ENCODE assay signal across 13 cellular contexts in genomic region chrX:65745992-65746391, GRCh38.
DNase-seq lines count a peak whose midpoint lies in the region; ATAC-seq and TF ChIP-seq lines count a peak whose summit lies in the region.
"Had no signal": no experiment of that assay in that cellular context is flagged by ENCODE, and none has a peak within 500 bp of the region (broad histone marks: within the 10 kb centered on the region; RNA-seq: fewer than 3 reads in every experiment).

No MANE protein-coding gene starts in this region.

- H3K9me3 Mint-ChIP-seq in activated CD8-positive, alpha-beta T cell treated with anti-CD3 and anti-CD28 coated beads, Interleukin-2, amount 10 ng/mL, durations not matched to agents 7 days and 5 days (ENCODE audit: insufficient read depth) = no peaks in the 10 kb centered on the region
- peaks cover 2% of the 10 kb centered on the region for H3K9me3 Mint-ChIP-seq in memory B cell

- no peak for TF ChIP-seq EP300 in Ishikawa (IDR thresholded peaks at IDR 0.05; ENCODE audit: borderline replicate concordance)

- peak; percentile 28 for TF ChIP-seq RAD21 in Ishikawa (IDR thresholded peaks at IDR 0.05; ENCODE audit: low read depth)

- H3K4me3 Mint-ChIP-seq in activated CD8-positive, alpha-beta T cell treated with anti-CD3 and anti-CD28 coated beads, Interleukin-2, amount 10 ng/mL, durations not matched to agents 7 days and 5 days = no peak overlapping the region
- H3K4me3 Mint-ChIP-seq in memory B cell = no peak overlapping the region

- CTCF ChIA-PET in activated CD8-positive, alpha-beta T cell treated with anti-CD3 and anti-CD28 coated beads, Interleukin-2, amount 10 ng/mL, durations not matched to agents 7 days and 5 days (lab: Charles Lee) = interaction anchor here (1.5 kb wide), 1 partner anchor 364 kb away, joined by 3 read pairs; no protein-coding TSS in a partner anchor

- H3K27ac Mint-ChIP-seq in activated CD8-positive, alpha-beta T cell treated with anti-CD3 and anti-CD28 coated beads, Interleukin-2, amount 10 ng/mL, durations not matched to agents 7 days and 5 days = peak overlapping the region; percentile 26
- peak overlapping the region; percentile 73 for H3K27ac Mint-ChIP-seq in memory B cell

- peak; percentile 15 for DNase-seq in ELR (ENCODE audit: low read depth)
- no peak for DNase-seq in activated CD8-positive, alpha-beta T cell treated with anti-CD3 and anti-CD28 coated beads, Interleukin-2, amount 10 ng/mL, durations not matched to agents 7 days and 5 days
- DNase-seq in memory B cell (ENCODE audit: low spot score in 2 of 2) = no peak
- DNase-seq in AG08395 (ENCODE audit: low spot score) = no peak
- DNase-seq in RKO (ENCODE audit: low spot score) = no peak
- DNase-seq in NCI-H1436 (lab: John Stamatoyannopoulos, UW) = no peak
- DNase-seq in stimulated activated naive CD4-positive, alpha-beta T cell treated with Interleukin-2 at 50 U/mL for 16 hours (lab: John Stamatoyannopoulos, UW) = no peak
- DNase-seq: GOT3, lower lobe of right lung, NCI-H1694, SIG-M5, upper lobe of right lung had no signal

- ATAC-seq in activated CD8-positive, alpha-beta T cell treated with anti-CD3 and anti-CD28 coated beads, Interleukin-2, amount 10 ng/mL, durations not matched to agents 7 days and 5 days = no peak
- ATAC-seq in memory B cell (ENCODE audit: low read depth) = no peak
- ATAC-seq: upper lobe of right lung had no signal

- POLR2A ChIA-PET in activated CD8-positive, alpha-beta T cell treated with anti-CD3 and anti-CD28 coated beads, Interleukin-2, amount 10 ng/mL, durations not matched to agents 7 days and 5 days (lab: Charles Lee) = interaction anchor here (1.5 kb wide), 1 partner anchor 20 kb away, joined by 4 read pairs; no protein-coding TSS in a partner anchor

- peaks cover 62% of the 10 kb centered on the region for H3K4me1 Mint-ChIP-seq in activated CD8-positive, alpha-beta T cell treated with anti-CD3 and anti-CD28 coated beads, Interleukin-2, amount 10 ng/mL, durations not matched to agents 7 days and 5 days (ENCODE audit: low read depth)
- H3K4me1 Mint-ChIP-seq in memory B cell = peaks cover 43% of the 10 kb centered on the region

- peaks cover 56% of the 10 kb centered on the region for H3K36me3 Mint-ChIP-seq in activated CD8-positive, alpha-beta T cell treated with anti-CD3 and anti-CD28 coated beads, Interleukin-2, amount 10 ng/mL, durations not matched to agents 7 days and 5 days (ENCODE audit: low read depth)
- H3K36me3 Mint-ChIP-seq in memory B cell = peaks cover 13% of the 10 kb centered on the region

- H3K27me3 Mint-ChIP-seq in activated CD8-positive, alpha-beta T cell treated with anti-CD3 and anti-CD28 coated beads, Interleukin-2, amount 10 ng/mL, durations not matched to agents 7 days and 5 days (ENCODE audit: low read depth) = no peaks in the 10 kb centered on the region
- no peaks in the 10 kb centered on the region for H3K27me3 Mint-ChIP-seq in memory B cell

TF ChIP-seq in Ishikawa, 13 proteins besides CTCF, POLR2A, EP300 and RAD21:
- no peak for TF ChIP-seq CEBPB (IDR thresholded peaks at IDR 0.05)
- TF ChIP-seq TEAD4 (IDR thresholded peaks at IDR 0.05) = no peak
- no peak for TF ChIP-seq ZBTB7A (IDR thresholded peaks at IDR 0.05; ENCODE audit: low read depth)
- TF ChIP-seq EGR1 (IDR thresholded peaks at IDR 0.05) = no peak
- TF ChIP-seq TCF12 (IDR thresholded peaks at IDR 0.05; ENCODE audit: low read depth) = no peak
- no peak for TF ChIP-seq CREB1 (IDR thresholded peaks at IDR 0.05; ENCODE audit: low read depth)
- no peak for TF ChIP-seq FOXM1 (IDR thresholded peaks at IDR 0.05; ENCODE audit: borderline replicate concordance, low read depth)
- no peak for TF ChIP-seq NFIC (IDR thresholded peaks at IDR 0.05)
- TF ChIP-seq, protein P1, sequence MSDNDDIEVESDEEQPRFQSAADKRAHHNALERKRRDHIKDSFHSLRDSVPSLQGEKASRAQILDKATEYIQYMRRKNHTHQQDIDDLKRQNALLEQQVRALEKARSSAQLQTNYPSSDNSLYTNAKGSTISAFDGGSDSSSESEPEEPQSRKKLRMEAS (IDR thresholded peaks at IDR 0.05) = no peak
- no peak for TF ChIP-seq USF1 (IDR thresholded peaks at IDR 0.05)
- no peak for TF ChIP-seq YY1 (IDR thresholded peaks at IDR 0.05; ENCODE audit: low read depth)
- TF ChIP-seq TAF1 (IDR thresholded peaks at IDR 0.05; ENCODE audit: low read depth) = no peak
- TF ChIP-seq, protein P2, sequence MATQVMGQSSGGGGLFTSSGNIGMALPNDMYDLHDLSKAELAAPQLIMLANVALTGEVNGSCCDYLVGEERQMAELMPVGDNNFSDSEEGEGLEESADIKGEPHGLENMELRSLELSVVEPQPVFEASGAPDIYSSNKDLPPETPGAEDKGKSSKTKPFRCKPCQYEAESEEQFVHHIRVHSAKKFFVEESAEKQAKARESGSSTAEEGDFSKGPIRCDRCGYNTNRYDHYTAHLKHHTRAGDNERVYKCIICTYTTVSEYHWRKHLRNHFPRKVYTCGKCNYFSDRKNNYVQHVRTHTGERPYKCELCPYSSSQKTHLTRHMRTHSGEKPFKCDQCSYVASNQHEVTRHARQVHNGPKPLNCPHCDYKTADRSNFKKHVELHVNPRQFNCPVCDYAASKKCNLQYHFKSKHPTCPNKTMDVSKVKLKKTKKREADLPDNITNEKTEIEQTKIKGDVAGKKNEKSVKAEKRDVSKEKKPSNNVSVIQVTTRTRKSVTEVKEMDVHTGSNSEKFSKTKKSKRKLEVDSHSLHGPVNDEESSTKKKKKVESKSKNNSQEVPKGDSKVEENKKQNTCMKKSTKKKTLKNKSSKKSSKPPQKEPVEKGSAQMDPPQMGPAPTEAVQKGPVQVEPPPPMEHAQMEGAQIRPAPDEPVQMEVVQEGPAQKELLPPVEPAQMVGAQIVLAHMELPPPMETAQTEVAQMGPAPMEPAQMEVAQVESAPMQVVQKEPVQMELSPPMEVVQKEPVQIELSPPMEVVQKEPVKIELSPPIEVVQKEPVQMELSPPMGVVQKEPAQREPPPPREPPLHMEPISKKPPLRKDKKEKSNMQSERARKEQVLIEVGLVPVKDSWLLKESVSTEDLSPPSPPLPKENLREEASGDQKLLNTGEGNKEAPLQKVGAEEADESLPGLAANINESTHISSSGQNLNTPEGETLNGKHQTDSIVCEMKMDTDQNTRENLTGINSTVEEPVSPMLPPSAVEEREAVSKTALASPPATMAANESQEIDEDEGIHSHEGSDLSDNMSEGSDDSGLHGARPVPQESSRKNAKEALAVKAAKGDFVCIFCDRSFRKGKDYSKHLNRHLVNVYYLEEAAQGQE (IDR thresholded peaks at IDR 0.05; ENCODE audit: low read depth) = no peak
